ENCODE assay signal across 9 cellular contexts in genomic region chr1:204445860-204446412, GRCh38. TPM values are rescaled to one million over a fixed set of nuclear protein-coding genes. Genes with fewer than 3 reads are reported as not detected.
DNase-seq lines count a peak whose midpoint lies in the region; ATAC-seq, FAIRE-seq and TF ChIP-seq lines count a peak whose summit lies in the region.
"Had no signal": no experiment of that assay in that cellular context is flagged by ENCODE, and none has a peak within 500 bp of the region (broad histone marks: within the 10 kb centered on the region; RNA-seq: fewer than 3 reads in every experiment).

No MANE protein-coding gene starts in this region.

- H3F3A ChIP-seq in neural progenitor cell (ENCODE audit: low read depth) = peaks cover 14% of the 10 kb centered on the region

- H3K4me3 Mint-ChIP-seq in T-helper 17 cell (no peak overlapping the region), neural progenitor cell (no peak overlapping the region)
- H3K4me3 Mint-ChIP-seq: activated naive CD4-positive, alpha-beta T cell treated with anti-CD3 and anti-CD28 coated beads, Interleukin-2, amount 50 U/mL, for 24 hours had no signal

- no peak overlapping the region for H3K4me2 ChIP-seq in neural progenitor cell

- H3K9me3 ChIP-seq in T-helper 17 cell (ENCODE audit: control insufficient read depth, low read length, poor library complexity, severe bottlenecking) (no peaks in the 10 kb centered on the region), breast epithelium (no peaks in the 10 kb centered on the region), neural progenitor cell (ENCODE audit: low read depth) (no peaks in the 10 kb centered on the region)

- H3K4me3 ChIP-seq in breast epithelium (no peak overlapping the region), neural progenitor cell (no peak overlapping the region)

- TF ChIP-seq CTCF in breast epithelium (IDR thresholded peaks at IDR 0.05) (no peak), neural progenitor cell (IDR thresholded peaks at IDR 0.05) (peak; percentile 51)

- H3K27me3 ChIP-seq in breast epithelium (no peaks in the 10 kb centered on the region), neural progenitor cell (no peaks in the 10 kb centered on the region)

- H3K4me1 ChIP-seq in breast epithelium (peaks cover 0 to 15% of the 10 kb centered on the region in 2 donors), neural progenitor cell (peaks cover 17% of the 10 kb centered on the region)

- H3K36me3 ChIP-seq in breast epithelium = no peaks in the 10 kb centered on the region
- no peaks in the 10 kb centered on the region for H3K36me3 ChIP-seq in neural progenitor cell

- no peak for FAIRE-seq in HTR-8/SVneo (lab: Jason Lieb, UNC)

- no peaks in the 10 kb centered on the region for H3K79me2 ChIP-seq in neural progenitor cell (ENCODE audit: low read depth)

- peak overlapping the region; percentile 99 for H3K27ac Mint-ChIP-seq in T-helper 17 cell
- no peak overlapping the region for H3K27ac Mint-ChIP-seq in neural progenitor cell

- H2AFZ ChIP-seq in neural progenitor cell (replicated peaks) = no peak overlapping the region

- DNase-seq in NCI-H1105 treated with DMSO at 0.1 percent for 48 hours (lab: John Stamatoyannopoulos, UW) (peak; percentile 15), NCI-H1105 (lab: John Stamatoyannopoulos, UW) (no peak), HTR-8/SVneo (ENCODE audit: insufficient read length, low spot score) (peak; percentile 39), T-helper 17 cell (peak; percentile 44 to 46 (median 46)), breast epithelium (ENCODE audit: low spot score in 2 of 2) (no peak), neural progenitor cell (ENCODE audit: low spot score) (peak; percentile 71)

- H3K9ac ChIP-seq in neural progenitor cell = no peak overlapping the region

- H3K9me3 Mint-ChIP-seq in neural progenitor cell = peaks cover 2% of the 10 kb centered on the region
- H3K9me3 Mint-ChIP-seq: activated naive CD4-positive, alpha-beta T cell treated with anti-CD3 and anti-CD28 coated beads, Interleukin-2, amount 50 U/mL, for 24 hours had no signal

- intact Hi-C loops in breast epithelium (cut with DNase I; ENCODE audit: low total_unique reads) = loop anchor here (5.0 kb wide), 1 partner anchor 56 kb away; no protein-coding TSS in a partner anchor

- H3K27ac ChIP-seq in breast epithelium (peak overlapping the region; percentile 35 to 37), neural progenitor cell (no peak overlapping the region)

- TF ChIP-seq POLR2A in breast epithelium (IDR thresholded peaks at IDR 0.05) = no peak

- H3K4me1 Mint-ChIP-seq in T-helper 17 cell = peaks cover 26% of the 10 kb centered on the region
- H3K4me1 Mint-ChIP-seq in neural progenitor cell = peaks cover 27% of the 10 kb centered on the region

- peaks cover 9% of the 10 kb centered on the region for H4K20me1 ChIP-seq in neural progenitor cell (ENCODE audit: low read depth)

- ATAC-seq in T-helper 17 cell (peak; percentile 35), esophagus mucosa (no peak), HG03097 (IDR thresholded peaks at IDR 0.05; ENCODE audit: low FRiP score, unreplicated experiment) (no peak)

- H3K27me3 Mint-ChIP-seq in T-helper 17 cell (no peaks in the 10 kb centered on the region), neural progenitor cell (ENCODE audit: insufficient read depth, low read depth) (peaks cover 11% of the 10 kb centered on the region)
- H3K27me3 Mint-ChIP-seq: activated naive CD4-positive, alpha-beta T cell treated with anti-CD3 and anti-CD28 coated beads, Interleukin-2, amount 50 U/mL, for 24 hours had no signal

- H3K36me3 Mint-ChIP-seq in T-helper 17 cell (ENCODE audit: low read depth) = peaks cover 10% of the 10 kb centered on the region
- H3K36me3 Mint-ChIP-seq in neural progenitor cell = peaks cover 60% of the 10 kb centered on the region

RNA-seq across cellular contexts. Expression of gene PPP1R15B, which starts 34.3 kb away (rescaled TPM):
- total RNA-seq in T-helper 17 cell (100 to 1,000 TPM; 207 to 266 TPM), breast epithelium (10 to 100 TPM; 47.5 to 91.6 (median 53.3) TPM), neural progenitor cell (ENCODE audit: low replicate concordance) (25.0 and 32.7 TPM in 2 replicates), esophagus mucosa (27.5 TPM)

RNA-seq across cellular contexts. Expression of gene PIK3C2B, which starts 48.7 kb away (rescaled TPM):
- total RNA-seq in T-helper 17 cell (10 to 100 TPM; 35.7 to 51.9 TPM), breast epithelium (10 to 100 TPM; 17.6 to 31.5 (median 24.9) TPM), neural progenitor cell (ENCODE audit: low replicate concordance) (20.7 and 27.4 TPM in 2 replicates), esophagus mucosa (23.7 TPM)

Comparison
In these comparisons a context has a peak if more than half of its experiments do, and no peak if none do; other contexts are left out.
1. DNase-seq: peak in NCI-H1105 treated with DMSO at 0.1 percent for 48 hours (single experiment), HTR-8/SVneo (single experiment), T-helper 17 cell (3 of 3) and neural progenitor cell (single experiment); none in NCI-H1105 (single experiment) and breast epithelium (0 of 2).